8 cellular contexts compared by ENCODE assay signal in genomic region chr11:43942651-43943356, GRCh38. TPM values are rescaled to one million over a fixed set of nuclear protein-coding genes. Genes with fewer than 3 reads are reported as not detected.
A peak's percentile ranks its signal among the peaks of the same experiment; 100 is the strongest.
DNase-seq lines count a peak whose midpoint lies in the region; ATAC-seq and TF ChIP-seq lines count a peak whose summit lies in the region.

No MANE protein-coding gene starts in this region.

- no peaks in the 10 kb centered on the region for H3K9me2 ChIP-seq in neural cell (ENCODE audit: insufficient read depth, low read length)

- H3K79me2 ChIP-seq in neural cell (replicated peaks; ENCODE audit: insufficient read depth, low read length), result peaks cover 23% of the 10 kb centered on the region

- ATAC-seq in WTC11, result peak; percentile 5
- no peak for ATAC-seq in GM21529 (IDR thresholded peaks at IDR 0.05; ENCODE audit: unreplicated experiment)
- ATAC-seq in HG03469 (IDR thresholded peaks at IDR 0.05; ENCODE audit: unreplicated experiment), result no peak

- no peaks in the 10 kb centered on the region for H3K9me3 ChIP-seq in neural cell (ENCODE audit: low read length)

- no peaks in the 10 kb centered on the region for H3K36me3 Mint-ChIP-seq in WTC11

- H3K4me3 Mint-ChIP-seq in WTC11, result peak overlapping the region; percentile 63

- H3K9me3 Mint-ChIP-seq in WTC11, result no peaks in the 10 kb centered on the region

- H3K4me2 ChIP-seq in neural cell (ENCODE audit: low read length), result no peak overlapping the region

- peak overlapping the region; percentile 96 for H3K9ac ChIP-seq in neural cell (ENCODE audit: low read length)

- peak overlapping the region; percentile 60 for H2AFZ ChIP-seq in neural cell (ENCODE audit: low read depth, low read length)

- POLR2A ChIA-PET in BJ (lab: Charles Lee) (interaction anchor here (0.6 kb wide), 1 partner anchor 204 kb away, joined by 4 read pairs; no protein-coding TSS in a partner anchor), WTC11 (lab: Charles Lee) (interaction anchor here (1.0 to 1.1 kb wide), 2 partner anchors 14 to 61 kb away, joined by 3 to 4 read pairs; no protein-coding TSS in a partner anchor), GM10248 (lab: Yijun Ruan, JAX) (no interaction called here)

- DNase-seq in BJ (ENCODE audit: low read depth) (no peak), H7 (peak; percentile 81), WTC11 (ENCODE audit: low spot score) (peak; percentile 29), fibroblast of pulmonary artery (ENCODE audit: low read depth) (peak; percentile 58), GM10248 (ENCODE audit: extremely low spot score) (no peak)

- TF ChIP-seq RAD21 in neural cell (conservative IDR thresholded peaks at IDR 0.05), result peak; percentile 50

- TF ChIP-seq CTCF in BJ (IDR thresholded peaks at IDR 0.05; ENCODE audit: insufficient read depth, low read depth, low read length), result no peak
- TF ChIP-seq CTCF in WTC11 (IDR thresholded peaks at IDR 0.05), result no peak
- TF ChIP-seq CTCF in fibroblast of pulmonary artery (IDR thresholded peaks at IDR 0.05; ENCODE audit: low read length, missing control alignments), result no peak
- TF ChIP-seq CTCF in neural cell (IDR thresholded peaks at IDR 0.05; ENCODE audit: poor library complexity, severe bottlenecking), result peak; percentile 40
- TF ChIP-seq CTCF in GM10248 (IDR thresholded peaks at IDR 0.05; ENCODE audit: control extremely low read depth, extremely low read depth, low read depth, missing control alignments), result no peak

- H4K20me1 ChIP-seq in neural cell (ENCODE audit: insufficient read depth), result no peaks in the 10 kb centered on the region

- H3K36me3 ChIP-seq in BJ (ENCODE audit: control insufficient read depth, insufficient read depth, low read length) (no peaks in the 10 kb centered on the region), H7 (replicated peaks; ENCODE audit: control insufficient read depth, insufficient read depth, low read length) (no peaks in the 10 kb centered on the region), neural cell (ENCODE audit: insufficient read depth, low read length) (no peaks in the 10 kb centered on the region)

- H3K4me3 ChIP-seq in BJ (ENCODE audit: low read depth, low read length), result peak overlapping the region; percentile 39
- peak overlapping the region; percentile 54 for H3K4me3 ChIP-seq in H7 (ENCODE audit: insufficient read depth, low read depth, low read length)
- peak overlapping the region; percentile 69 for H3K4me3 ChIP-seq in fibroblast of pulmonary artery (replicated peaks; ENCODE audit: low read depth, low read length)
- peak overlapping the region; percentile 96 for H3K4me3 ChIP-seq in neural cell (ENCODE audit: low read length)

- CTCF ChIA-PET in BJ (lab: Yijun Ruan, JAX), result interaction anchor here (2.3 to 7.6 kb wide), 2 partner anchors 27 to 53 kb away, joined by 9 to 50 read pairs; no protein-coding TSS in a partner anchor
- CTCF ChIA-PET in WTC11 (lab: Charles Lee), result interaction anchor here (0.5 to 8.7 kb wide), 15 partner anchors 11 to 375 kb away, joined by 3 to 65 read pairs (median 4); partner anchors contain the start of gene EXT2
- CTCF ChIA-PET in GM10248 (lab: Yijun Ruan, JAX), result interaction anchor here (1.1 to 4.0 kb wide), 2 partner anchors 54 to 377 kb away, joined by 3 to 13 read pairs; no protein-coding TSS in a partner anchor

- H3K27ac ChIP-seq in neural cell (ENCODE audit: low read length), result peak overlapping the region; percentile 91

- peaks cover 42% of the 10 kb centered on the region for H3K27me3 ChIP-seq in BJ (ENCODE audit: control insufficient read depth, insufficient read depth, low read length)
- H3K27me3 ChIP-seq in H7 (ENCODE audit: control insufficient read depth, insufficient read depth, low read length), result peaks cover 46% of the 10 kb centered on the region
- H3K27me3 ChIP-seq in neural cell (ENCODE audit: insufficient read depth, low read depth, low read length), result peaks cover 19% of the 10 kb centered on the region

- H3F3A ChIP-seq in neural cell (ENCODE audit: insufficient read depth, low read length, poor library complexity, severe bottlenecking), result peaks cover 2% of the 10 kb centered on the region

- no peak for TF ChIP-seq EP300 in neural cell (conservative IDR thresholded peaks at IDR 0.05; ENCODE audit: poor library complexity, severe bottlenecking)

- peaks cover 75% of the 10 kb centered on the region for H3K27me3 Mint-ChIP-seq in WTC11 (ENCODE audit: low read depth)

- H3K27ac Mint-ChIP-seq in WTC11, result no peak overlapping the region

- H3K4me1 Mint-ChIP-seq in WTC11, result peaks cover 23% of the 10 kb centered on the region

TF ChIP-seq in WTC11, 78 proteins besides CTCF, POLR2A, EP300 and RAD21 (continues in another document):
- TF ChIP-seq, protein P1, sequence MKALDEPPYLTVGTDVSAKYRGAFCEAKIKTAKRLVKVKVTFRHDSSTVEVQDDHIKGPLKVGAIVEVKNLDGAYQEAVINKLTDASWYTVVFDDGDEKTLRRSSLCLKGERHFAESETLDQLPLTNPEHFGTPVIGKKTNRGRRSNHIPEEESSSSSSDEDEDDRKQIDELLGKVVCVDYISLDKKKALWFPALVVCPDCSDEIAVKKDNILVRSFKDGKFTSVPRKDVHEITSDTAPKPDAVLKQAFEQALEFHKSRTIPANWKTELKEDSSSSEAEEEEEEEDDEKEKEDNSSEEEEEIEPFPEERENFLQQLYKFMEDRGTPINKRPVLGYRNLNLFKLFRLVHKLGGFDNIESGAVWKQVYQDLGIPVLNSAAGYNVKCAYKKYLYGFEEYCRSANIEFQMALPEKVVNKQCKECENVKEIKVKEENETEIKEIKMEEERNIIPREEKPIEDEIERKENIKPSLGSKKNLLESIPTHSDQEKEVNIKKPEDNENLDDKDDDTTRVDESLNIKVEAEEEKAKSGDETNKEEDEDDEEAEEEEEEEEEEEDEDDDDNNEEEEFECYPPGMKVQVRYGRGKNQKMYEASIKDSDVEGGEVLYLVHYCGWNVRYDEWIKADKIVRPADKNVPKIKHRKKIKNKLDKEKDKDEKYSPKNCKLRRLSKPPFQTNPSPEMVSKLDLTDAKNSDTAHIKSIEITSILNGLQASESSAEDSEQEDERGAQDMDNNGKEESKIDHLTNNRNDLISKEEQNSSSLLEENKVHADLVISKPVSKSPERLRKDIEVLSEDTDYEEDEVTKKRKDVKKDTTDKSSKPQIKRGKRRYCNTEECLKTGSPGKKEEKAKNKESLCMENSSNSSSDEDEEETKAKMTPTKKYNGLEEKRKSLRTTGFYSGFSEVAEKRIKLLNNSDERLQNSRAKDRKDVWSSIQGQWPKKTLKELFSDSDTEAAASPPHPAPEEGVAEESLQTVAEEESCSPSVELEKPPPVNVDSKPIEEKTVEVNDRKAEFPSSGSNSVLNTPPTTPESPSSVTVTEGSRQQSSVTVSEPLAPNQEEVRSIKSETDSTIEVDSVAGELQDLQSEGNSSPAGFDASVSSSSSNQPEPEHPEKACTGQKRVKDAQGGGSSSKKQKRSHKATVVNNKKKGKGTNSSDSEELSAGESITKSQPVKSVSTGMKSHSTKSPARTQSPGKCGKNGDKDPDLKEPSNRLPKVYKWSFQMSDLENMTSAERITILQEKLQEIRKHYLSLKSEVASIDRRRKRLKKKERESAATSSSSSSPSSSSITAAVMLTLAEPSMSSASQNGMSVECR (CRISPR knock-in tag; IDR thresholded peaks at IDR 0.05; ENCODE audit: borderline replicate concordance), result no peak
- TF ChIP-seq CREB1 (CRISPR knock-in tag; IDR thresholded peaks at IDR 0.05) (no peak), MXD4 (CRISPR knock-in tag; IDR thresholded peaks at IDR 0.05; ENCODE audit: borderline replicate concordance) (no peak), NR1H2 (CRISPR knock-in tag; IDR thresholded peaks at IDR 0.05) (no peak), HMGA2 (CRISPR knock-in tag; IDR thresholded peaks at IDR 0.05) (no peak), GRHL2 (CRISPR knock-in tag; IDR thresholded peaks at IDR 0.05; ENCODE audit: insufficient replicate concordance, severe bottlenecking) (no peak)

TF ChIP-seq in neural cell, 6 proteins besides CTCF, POLR2A, EP300 and RAD21:
- TF ChIP-seq TAF1 (IDR thresholded peaks at IDR 0.05; ENCODE audit: low read depth) (no peak), SMC3 (conservative IDR thresholded peaks at IDR 0.05; ENCODE audit: poor library complexity) (peak; percentile 61), POLR2AphosphoS5 (IDR thresholded peaks at IDR 0.05) (peak; percentile 72)

RNA-seq across cellular contexts. Expression of gene C11orf96, which starts 0.4 kb away (rescaled TPM):
- polyA plus RNA-seq in BJ (2011; rRNA removed), result 0.28 and 0.36 TPM in 2 replicates
- polyA minus RNA-seq in BJ (2011; rRNA and poly(A)+ RNA removed), result not detected in 2 replicates
- total RNA-seq in H7 (2014; rRNA removed; shearing (Covaris generic)), result 2.9 and 4.1 TPM in 2 replicates
- total RNA-seq in WTC11 (2021), result 2.9 to 3.2 TPM (median 2.9 TPM) in 3 replicates
- 49.9 and 53.2 TPM in 2 replicates for polyA plus RNA-seq in neural cell
- polyA minus RNA-seq in neural cell, result 31.6 and 50.2 TPM in 2 replicates

Comparison
In these comparisons a context has a peak if more than half of its experiments do, and no peak if none do; other contexts are left out.
1. DNase-seq: peak in H7 (single experiment), WTC11 (single experiment) and fibroblast of pulmonary artery (single experiment); none in BJ (single experiment) and GM10248 (single experiment).
2. H3K4me3 ChIP-seq: peak in every context shown above with its lines; median percentile 96 in neural cell; 69 in fibroblast of pulmonary artery; 54 in H7; 39 in BJ.